In the genomic region with DNA sequence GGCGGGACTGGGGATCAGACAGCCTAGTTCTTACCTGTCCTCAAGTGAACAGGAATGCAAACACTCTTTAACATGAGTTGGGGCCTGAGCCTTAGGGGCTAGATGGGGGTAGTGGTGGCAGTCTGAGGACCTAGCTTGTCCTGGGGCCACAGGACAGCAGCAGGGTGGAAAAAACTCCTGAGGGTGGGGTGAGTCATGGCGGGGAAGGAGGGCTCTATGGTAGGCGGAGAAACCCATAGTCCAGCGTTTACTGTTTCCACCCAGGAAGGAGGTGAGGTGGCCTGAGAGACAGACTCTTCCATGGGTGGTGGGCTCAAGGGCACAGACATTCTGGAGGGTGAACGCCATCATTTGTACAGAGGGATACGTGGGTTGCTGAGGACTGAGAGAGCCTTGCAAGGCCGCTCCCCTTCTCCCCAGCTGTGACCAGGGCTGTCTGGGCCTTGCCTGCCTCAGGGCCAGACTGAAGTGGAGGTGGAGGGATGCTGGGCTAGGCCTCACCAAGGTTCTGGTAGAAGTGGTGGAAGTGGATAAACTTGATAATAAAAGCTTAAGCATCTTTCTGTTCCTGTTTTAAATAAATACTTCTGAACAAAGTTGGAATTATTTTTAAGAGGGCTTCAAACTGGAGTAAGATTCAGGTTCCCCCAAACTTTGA, we compare ENCODE assay signal across 10 cellular contexts. TPM values are rescaled to one million over a fixed set of nuclear protein-coding genes. Genes with fewer than 3 reads are reported as not detected.
DNase-seq lines count a peak whose midpoint lies in the region; ATAC-seq and TF ChIP-seq lines count a peak whose summit lies in the region.
"Had no signal": no experiment of that assay in that cellular context is flagged by ENCODE, and none has a peak within 500 bp of the region (broad histone marks: within the 10 kb centered on the region; RNA-seq: fewer than 3 reads in every experiment).

No MANE protein-coding gene starts in this region.

- peaks cover 0 to 40% (median 15%) of the 10 kb centered on the region in 4 donors for H3K4me1 ChIP-seq in tibial nerve
- peaks cover 4% of the 10 kb centered on the region for H3K4me1 ChIP-seq in BE2C
- H3K4me1 ChIP-seq: foreskin keratinocyte had no signal

- peak overlapping the region; percentile 54 to 89 (median 67) for H3K27ac ChIP-seq in tibial nerve
- H3K27ac ChIP-seq: foreskin keratinocyte had no signal

- peak overlapping the region in 2 of 4 donors; percentile 69 to 87 for H3K4me3 ChIP-seq in tibial nerve
- no peak overlapping the region for H3K4me3 ChIP-seq in BE2C (ENCODE audit: low read depth, low read length)

- ATAC-seq in memory B cell (ENCODE audit: low read depth) = no peak

- H3K9me3 Mint-ChIP-seq in activated naive CD4-positive, alpha-beta T cell treated with anti-CD3 and anti-CD28 coated beads for 36 hours = no peaks in the 10 kb centered on the region
- no peaks in the 10 kb centered on the region for H3K9me3 Mint-ChIP-seq in activated naive CD8-positive, alpha-beta T cell (ENCODE audit: low read depth)
- no peaks in the 10 kb centered on the region for H3K9me3 Mint-ChIP-seq in memory B cell

- TF ChIP-seq EP300 in tibial nerve (IDR thresholded peaks at IDR 0.05) = no peak

- H3K36me3 ChIP-seq in tibial nerve = no peaks in the 10 kb centered on the region
- H3K36me3 ChIP-seq in BE2C = no peaks in the 10 kb centered on the region

- CTCF ChIA-PET in activated naive CD4-positive, alpha-beta T cell treated with anti-CD3 and anti-CD28 coated beads for 36 hours (lab: Charles Lee) = interaction anchor here (1.3 to 7.0 kb wide), 2 partner anchors 13 to 111 kb away, joined by 4 to 69 read pairs; no protein-coding TSS in a partner anchor

- WGBS in tibial nerve, 2 donors = 88 to 89% methylated on average over 7 of the region's 7 CpGs

- H3K4me1 Mint-ChIP-seq in activated naive CD4-positive, alpha-beta T cell treated with anti-CD3 and anti-CD28 coated beads for 36 hours (ENCODE audit: low read depth) = peaks cover 35% of the 10 kb centered on the region
- peaks cover 43% of the 10 kb centered on the region for H3K4me1 Mint-ChIP-seq in activated naive CD8-positive, alpha-beta T cell (ENCODE audit: low read depth)
- H3K4me1 Mint-ChIP-seq in memory B cell = peaks cover 29% of the 10 kb centered on the region

- intact Hi-C loops in activated naive CD4-positive, alpha-beta T cell treated with anti-CD3 and anti-CD28 coated beads for 36 hours (cut with micrococcal nuclease) = loop anchor here (2.0 to 10.0 kb wide), 2 partner anchors 109 to 669 kb away; a partner anchor contains a TSS

- no peaks in the 10 kb centered on the region for H3K36me3 Mint-ChIP-seq in activated naive CD4-positive, alpha-beta T cell treated with anti-CD3 and anti-CD28 coated beads for 36 hours (ENCODE audit: low read depth)
- no peaks in the 10 kb centered on the region for H3K36me3 Mint-ChIP-seq in activated naive CD8-positive, alpha-beta T cell
- H3K36me3 Mint-ChIP-seq in memory B cell = no peaks in the 10 kb centered on the region

- H3K27me3 Mint-ChIP-seq in activated naive CD4-positive, alpha-beta T cell treated with anti-CD3 and anti-CD28 coated beads for 36 hours (ENCODE audit: low read depth) = no peaks in the 10 kb centered on the region
- no peaks in the 10 kb centered on the region for H3K27me3 Mint-ChIP-seq in activated naive CD8-positive, alpha-beta T cell
- no peaks in the 10 kb centered on the region for H3K27me3 Mint-ChIP-seq in memory B cell

- H3K27ac Mint-ChIP-seq in activated naive CD4-positive, alpha-beta T cell treated with anti-CD3 and anti-CD28 coated beads for 36 hours = peak overlapping the region; percentile 86
- peak overlapping the region; percentile 58 for H3K27ac Mint-ChIP-seq in activated naive CD8-positive, alpha-beta T cell
- H3K27ac Mint-ChIP-seq in memory B cell = no peak overlapping the region

- no peaks in the 10 kb centered on the region for H3K9me3 ChIP-seq in tibial nerve
- H3K9me3 ChIP-seq in BE2C = no peaks in the 10 kb centered on the region

- peak overlapping the region; percentile 86 for H3K4me3 Mint-ChIP-seq in activated naive CD4-positive, alpha-beta T cell treated with anti-CD3 and anti-CD28 coated beads for 36 hours
- H3K4me3 Mint-ChIP-seq in activated naive CD8-positive, alpha-beta T cell = peak overlapping the region; percentile 89
- H3K4me3 Mint-ChIP-seq in memory B cell = peak overlapping the region; percentile 89

- DNase-seq in activated naive CD4-positive, alpha-beta T cell treated with anti-CD3 and anti-CD28 coated beads for 36 hours = no peak
- DNase-seq in activated naive CD4-positive, alpha-beta T cell treated with Interleukin-2 at 50 U/mL for 16 hours = no peak
- DNase-seq in memory B cell (ENCODE audit: low spot score in 2 of 2) (no peak), tibial nerve (ENCODE audit: low spot score in 2 of 2) (no peak), BE2C (no peak), NCI-H510A treated with DMSO at 0.1 percent for 48 hours (lab: John Stamatoyannopoulos, UW) (no peak), DMS 273 (lab: John Stamatoyannopoulos, UW; ENCODE audit: unreplicated experiment) (no peak)

- no peak for TF ChIP-seq POLR2A in tibial nerve (IDR thresholded peaks at IDR 0.05)

- TF ChIP-seq CTCF in tibial nerve (IDR thresholded peaks at IDR 0.05) (no peak), BE2C (IDR thresholded peaks at IDR 0.05; ENCODE audit: low read depth, low read length) (no peak)

- H3K27me3 ChIP-seq in tibial nerve = no peaks in the 10 kb centered on the region
- H3K27me3 ChIP-seq in BE2C = no peaks in the 10 kb centered on the region
- H3K27me3 ChIP-seq: foreskin keratinocyte had no signal

RNA-seq across cellular contexts. Expression of a gene that starts 1.1 kb away (rescaled TPM):
- 10 to 100 TPM; 17.2 to 17.4 TPM for total RNA-seq in activated naive CD4-positive, alpha-beta T cell treated with anti-CD3 and anti-CD28 coated beads for 36 hours
- total RNA-seq in tibial nerve = 10 to 100 TPM; 11.0 to 25.8 (median 14.3) TPM
- 26.0 TPM for polyA plus RNA-seq in BE2C (2012; ENCODE audit: insufficient read depth, insufficient read length, low read depth)

RNA-seq across cellular contexts. Expression of a gene that starts 15.7 kb away (rescaled TPM):
- not detected for total RNA-seq in activated naive CD4-positive, alpha-beta T cell treated with anti-CD3 and anti-CD28 coated beads for 36 hours
- not detected for total RNA-seq in tibial nerve
- polyA plus RNA-seq in BE2C (2012; ENCODE audit: insufficient read depth, insufficient read length, low read depth) = not detected
- total RNA-seq: foreskin keratinocyte had no signal
- polyA plus RNA-seq: BJ, foreskin keratinocyte had no signal

RNA-seq across cellular contexts. Expression of a gene that starts 15.8 kb away (rescaled TPM):
- not detected for total RNA-seq in activated naive CD4-positive, alpha-beta T cell treated with anti-CD3 and anti-CD28 coated beads for 36 hours
- not detected for total RNA-seq in tibial nerve
- polyA plus RNA-seq in BE2C (2012; ENCODE audit: insufficient read depth, insufficient read length, low read depth) = 4.1 TPM
- polyA plus RNA-seq: BJ had no signal

RNA-seq across cellular contexts. Expression of a gene that starts 36.2 kb away (rescaled TPM):
- total RNA-seq in activated naive CD4-positive, alpha-beta T cell treated with anti-CD3 and anti-CD28 coated beads for 36 hours = 1 to 10 TPM; 1.4 to 1.5 TPM
- total RNA-seq in tibial nerve = under 1 TPM in 2 of 4 donors, not detected in 2; 0.22 to 0.90 TPM
- polyA plus RNA-seq in BE2C (2012; ENCODE audit: insufficient read depth, insufficient read length, low read depth) = 10.1 TPM
